ENCODE assay signal across 16 cellular contexts in the genomic region with DNA sequence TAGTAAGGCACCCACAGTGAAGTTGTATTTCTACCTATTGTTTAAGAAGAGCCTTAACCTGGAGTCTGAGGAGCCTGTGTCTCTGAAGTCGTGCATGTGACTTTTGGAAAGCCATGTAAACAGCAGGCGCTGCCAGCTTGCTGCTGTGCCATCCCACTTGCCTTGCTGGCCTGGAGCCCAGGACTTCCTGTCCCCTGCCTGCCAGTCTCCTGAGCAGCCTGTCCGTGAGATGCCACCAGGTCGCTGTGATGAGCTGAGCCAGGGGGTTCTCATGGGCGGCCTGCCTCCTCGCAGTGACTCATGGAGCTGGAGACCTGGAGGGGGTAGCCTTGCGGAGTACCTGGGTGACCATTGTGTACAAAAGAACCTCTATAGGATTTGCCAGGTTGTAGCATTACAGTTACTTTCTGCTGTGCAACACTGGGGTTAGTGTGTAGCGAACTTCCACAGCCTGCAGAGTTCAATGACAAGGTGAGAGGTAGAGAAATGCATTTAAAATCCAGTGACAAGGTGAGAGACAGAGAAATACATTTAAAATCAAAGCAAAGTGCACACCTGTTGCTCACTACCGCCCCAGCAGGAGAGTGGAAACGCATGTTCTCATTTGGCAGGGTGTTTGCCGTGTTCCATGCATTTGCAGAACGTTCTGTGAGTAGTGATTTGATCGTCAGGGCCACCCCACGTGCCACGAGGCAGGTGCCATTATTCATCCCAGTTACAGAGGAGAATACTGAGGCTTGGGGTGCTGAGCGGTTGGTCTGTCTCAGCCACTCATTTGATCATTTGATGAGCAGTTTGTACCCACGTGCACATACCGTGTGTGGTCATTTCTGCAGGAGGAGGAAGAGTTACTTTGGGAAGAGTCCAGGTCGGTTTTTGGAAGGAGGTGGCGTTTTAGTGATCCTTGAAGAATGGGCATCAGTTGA. TPM values are rescaled to one million over a fixed set of nuclear protein-coding genes. Genes with fewer than 3 reads are reported as not detected.
A peak's percentile ranks its signal among the peaks of the same experiment; 100 is the strongest.
DNase-seq lines count a peak whose midpoint lies in the region; ATAC-seq and TF ChIP-seq lines count a peak whose summit lies in the region.
"Had no signal": no experiment of that assay in that cellular context is flagged by ENCODE, and none has a peak within 500 bp of the region (broad histone marks: within the 10 kb centered on the region; RNA-seq: fewer than 3 reads in every experiment).

No MANE protein-coding gene starts in this region.

- no peak overlapping the region for H2BK15ac ChIP-seq in H9 (ENCODE audit: low read depth, low read length)

- H3K9me3 ChIP-seq in H9 (ENCODE audit: control insufficient read depth, low read depth, low read length) (no peaks in the 10 kb centered on the region), right cardiac atrium (ENCODE audit: control insufficient read depth, low read length) (no peaks in the 10 kb centered on the region), psoas muscle (no peaks in the 10 kb centered on the region)
- H3K9me3 ChIP-seq: mucosa of descending colon had no signal

- H3K4me3 ChIP-seq in right cardiac atrium (ENCODE audit: low read length) (no peak overlapping the region), psoas muscle (no peak overlapping the region)
- H3K4me3 ChIP-seq: mucosa of descending colon had no signal

- no peak overlapping the region for H4K5ac ChIP-seq in H9 (ENCODE audit: insufficient read length, low read depth, low read length)

- H3K79me1 ChIP-seq in H9 (ENCODE audit: insufficient read depth, low read depth, low read length, poor library complexity, severe bottlenecking): peaks cover 3% of the 10 kb centered on the region

- H3K4me2 ChIP-seq in H9 (ENCODE audit: insufficient read depth, insufficient read length, low read length): no peak overlapping the region

- no peak overlapping the region for H3K4ac ChIP-seq in H9 (ENCODE audit: low read depth, low read length)

- no peaks in the 10 kb centered on the region for H4K20me1 ChIP-seq in H9 (ENCODE audit: control insufficient read depth, insufficient read depth, insufficient read length)

- TF ChIP-seq CTCF in H9 (conservative IDR thresholded peaks at IDR 0.05) (peak; percentile 31; the same call in 1 of the 3 replicates), psoas muscle (IDR thresholded peaks at IDR 0.05) (no peak)

- H3K4me1 ChIP-seq in H9 (ENCODE audit: insufficient read depth, low read length) (no peaks in the 10 kb centered on the region), right cardiac atrium (ENCODE audit: control insufficient read depth, insufficient read depth, low read length) (peaks cover 7% of the 10 kb centered on the region), psoas muscle (peaks cover 55% of the 10 kb centered on the region)

- no peak overlapping the region for H3K4me3 Mint-ChIP-seq in H9
- H3K4me3 Mint-ChIP-seq: activated CD8-positive, alpha-beta T cell treated with anti-CD3 and anti-CD28 coated beads, Interleukin-2, amount 10 ng/mL, durations not matched to agents 7 days and 5 days; B cell had no signal

- H3K27ac ChIP-seq in H9 (ENCODE audit: insufficient read length, low read depth, low read length) (no peak overlapping the region), right cardiac atrium (ENCODE audit: low read length) (peak overlapping the region; percentile 1), psoas muscle (peak overlapping the region; percentile 69)
- H3K27ac ChIP-seq: HL-60 had no signal

- peaks cover 4% of the 10 kb centered on the region in 2 experiments; a peak in 3 of 4 replicates for H3K4me1 Mint-ChIP-seq in H9
- H3K4me1 Mint-ChIP-seq: B cell had no signal

- peaks cover 10 to 22% (median 13%) of the 10 kb centered on the region in 3 experiments; a peak in 6 of 7 replicates for H3K36me3 Mint-ChIP-seq in H9 (ENCODE audit: insufficient read depth in 1 of 3, low read depth in 3 of 3)

- no CpG with 5 or more reads among the region's 20 CpGs for WGBS in H9 (ENCODE audit: extremely low coverage, insufficient read length, low lambda C conversion rate)
- 80% methylated on average over 20 of the region's 20 CpGs for WGBS in right cardiac atrium
- 60 to 79% (median 72%) methylated on average over 20 of the region's 20 CpGs for WGBS in psoas muscle, 3 donors

- no peaks in the 10 kb centered on the region for H3K9me3 Mint-ChIP-seq in H9

- no peak overlapping the region for H3K14ac ChIP-seq in H9 (ENCODE audit: insufficient read depth, low read length)

- H4K8ac ChIP-seq in H9 (replicated peaks; ENCODE audit: insufficient read length, low read depth, low read length): no peak overlapping the region

- H2AK5ac ChIP-seq in H9 (ENCODE audit: insufficient read length, low read length): no peak overlapping the region

- no peak overlapping the region for H3T11ph ChIP-seq in H9 (ENCODE audit: low read length)

- peak; percentile 53 to 69 for ATAC-seq in right cardiac atrium
- ATAC-seq in psoas muscle: peak; percentile 82 to 94 (median 87)
- ATAC-seq: activated CD8-positive, alpha-beta T cell treated with anti-CD3 and anti-CD28 coated beads, Interleukin-2, amount 10 ng/mL, durations not matched to agents 7 days and 5 days; stimulated activated naive CD8-positive, alpha-beta T cell treated with anti-CD3 and anti-CD28 coated beads, Interleukin-15, Interleukin-2, amounts not matched to agents 100 U/mL and 50 U/mL, for 24 hours had no signal

- H3K27ac Mint-ChIP-seq in H9: no peak overlapping the region
- H3K27ac Mint-ChIP-seq: activated CD8-positive, alpha-beta T cell treated with anti-CD3 and anti-CD28 coated beads, Interleukin-2, amount 10 ng/mL, durations not matched to agents 7 days and 5 days; B cell had no signal

- no peak overlapping the region for H2BK120ac ChIP-seq in H9 (ENCODE audit: low read depth, low read length, poor library complexity, severe bottlenecking)

- no peak overlapping the region for H3K56ac ChIP-seq in H9 (ENCODE audit: insufficient read length, low read depth, low read length)

- no peak overlapping the region for H3K23ac ChIP-seq in H9 (ENCODE audit: insufficient read length, low read depth, low read length)

- peaks cover 4 to 20% of the 10 kb centered on the region in 2 donors for H3K36me3 ChIP-seq in psoas muscle (ENCODE audit: insufficient read depth in 1 of 2, low read depth in 1 of 2)

- H3K18ac ChIP-seq in H9 (ENCODE audit: insufficient read length, low read depth, low read length): no peak overlapping the region

- no peaks in the 10 kb centered on the region for H3K23me2 ChIP-seq in H9 (ENCODE audit: insufficient read length, low read depth, low read length, poor library complexity, severe bottlenecking)

- H3K9ac ChIP-seq in H9 (ENCODE audit: extremely low read depth, insufficient read length, low read length): no peak overlapping the region

- no peaks in the 10 kb centered on the region for H3K27me3 ChIP-seq in H9 (ENCODE audit: insufficient read depth, low read length)
- no peaks in the 10 kb centered on the region for H3K27me3 ChIP-seq in right cardiac atrium (ENCODE audit: control insufficient read depth, insufficient read depth)
- H3K27me3 ChIP-seq in psoas muscle (ENCODE audit: insufficient read depth in 3 of 3, low read length in 2 of 3): no peaks in the 10 kb centered on the region

- H3K79me2 ChIP-seq in H9 (ENCODE audit: insufficient read depth, low read length): no peaks in the 10 kb centered on the region

- H3K27me3 Mint-ChIP-seq in H9 (ENCODE audit: low read depth): no peaks in the 10 kb centered on the region
- H3K27me3 Mint-ChIP-seq: B cell had no signal

- no peak overlapping the region for H2BK20ac ChIP-seq in H9 (ENCODE audit: low read depth, low read length, poor library complexity, severe bottlenecking)

- no peak overlapping the region for H2BK12ac ChIP-seq in H9 (ENCODE audit: insufficient read length, low read depth, low read length)

- H2BK5ac ChIP-seq in H9 (ENCODE audit: insufficient read length, low read length): no peak overlapping the region

- intact Hi-C loops in right cardiac atrium (cut with DNase I): no loop called here
- intact Hi-C loops in psoas muscle (cut with DNase I): loop anchor here (5.0 kb wide), 1 partner anchor 108 kb away; a partner anchor contains a TSS

- H2AFZ ChIP-seq in H9 (ENCODE audit: low read length): no peak overlapping the region

- no peak overlapping the region for H4K91ac ChIP-seq in H9 (ENCODE audit: insufficient read length, low read depth, low read length)

- DNase-seq in H9 (no peak), SHP77 (lab: John Stamatoyannopoulos, UW) (peak; percentile 13 to 44), right cardiac atrium (peak; percentile 43 to 82 (median 79)), psoas muscle (peak; percentile 78 to 96), T-helper 1 cell (no peak), retina (no peak)
- DNase-seq in activated CD4-positive, alpha-beta T cell treated with anti-CD3 and anti-CD28 coated beads, Interleukin-2, amount 50 U/mL, for 1 hour: no peak
- DNase-seq: activated CD8-positive, alpha-beta T cell treated with anti-CD3 and anti-CD28 coated beads, Interleukin-2, amount 10 ng/mL, durations not matched to agents 7 days and 5 days; amniotic stem cell; KG1; mucosa of descending colon; NCI-H1092 treated with DMSO at 0.1 percent for 48 hours; occipital lobe; stimulated activated naive CD8-positive, alpha-beta T cell treated with anti-CD3 and anti-CD28 coated beads, Interleukin-15, Interleukin-2, amounts not matched to agents 100 U/mL and 50 U/mL, for 24 hours had no signal

RNA-seq across cellular contexts. Expression of a gene that starts 36.6 kb away (rescaled TPM):
- total RNA-seq in H9 (2021) (1.4 and 2.1 TPM in 2 replicates), right cardiac atrium (under 1 TPM in 2 of 4 donors, not detected in 2; 0.53 to 0.57 TPM), psoas muscle (not detected)
- polyA plus RNA-seq in right cardiac atrium (not detected), psoas muscle (not detected)
- total RNA-seq: activated CD8-positive, alpha-beta T cell treated with anti-CD3 and anti-CD28 coated beads, Interleukin-2, amount 10 ng/mL, durations not matched to agents 7 days and 5 days had no signal

Comparison
In these comparisons a context has a peak if more than half of its experiments do, and no peak if none do; other contexts are left out.
1. DNase-seq: peak in SHP77 (2 of 2), right cardiac atrium (3 of 3) and psoas muscle (2 of 2); none in H9 (single experiment), T-helper 1 cell (0 of 5), retina (single experiment) and activated CD4-positive, alpha-beta T cell treated with anti-CD3 and anti-CD28 coated beads, Interleukin-2, amount 50 U/mL, for 1 hour (single experiment).
2. intact Hi-C loops: an anchor here in psoas muscle (5.0 kb wide); none called in right cardiac atrium.